Comparison of ENCODE assay signal across 13 cellular contexts in genomic region chr7:79504607-79505389, GRCh38. TPM values are rescaled to one million over a fixed set of nuclear protein-coding genes. Genes with fewer than 3 reads are reported as not detected.
DNase-seq lines count a peak whose midpoint lies in the region; ATAC-seq and TF ChIP-seq lines count a peak whose summit lies in the region.
"Had no signal": no experiment of that assay in that cellular context is flagged by ENCODE, and none has a peak within 500 bp of the region (broad histone marks: within the 10 kb centered on the region; RNA-seq: fewer than 3 reads in every experiment).

No MANE protein-coding gene starts in this region.

- H3K27me3 ChIP-seq in SK-N-SH (ENCODE audit: insufficient read depth), result no peaks in the 10 kb centered on the region
- H3K27me3 ChIP-seq: adrenal gland had no signal

- TF ChIP-seq RAD21 in SK-N-SH (IDR thresholded peaks at IDR 0.05; ENCODE audit: low read length), result no peak

- peak; percentile 41 for ATAC-seq in left ventricle myocardium superior
- ATAC-seq: T-cell had no signal

- peak; percentile 15 for DNase-seq in HCEC 1CT
- no peak for DNase-seq in SK-N-SH
- DNase-seq in left ventricle myocardium superior, result no peak
- peak; percentile 7 for DNase-seq in pons (ENCODE audit: low spot score)
- no peak for DNase-seq in immature natural killer cell
- DNase-seq in COLO668 (lab: John Stamatoyannopoulos, UW; ENCODE audit: unreplicated experiment), result no peak
- no peak for DNase-seq in AML-193 (lab: John Stamatoyannopoulos, UW)
- DNase-seq in activated CD8-positive, alpha-beta memory T cell treated with anti-CD3 and anti-CD28 coated beads, Interleukin-2, amount 50 U/mL, for 4 hours, result no peak
- DNase-seq: COR-L47, NCI-H524, T-cell had no signal

- H3K9ac ChIP-seq in SK-N-SH, result no peak overlapping the region

- no peaks in the 10 kb centered on the region for H3K36me3 Mint-ChIP-seq in immature natural killer cell
- H3K36me3 Mint-ChIP-seq: memory B cell, T-cell had no signal

- CTCF ChIA-PET in SK-N-SH (lab: Yijun Ruan, JAX), result no interaction called here

- H3K79me2 ChIP-seq in SK-N-SH (ENCODE audit: insufficient read depth), result no peaks in the 10 kb centered on the region

- H3K27ac ChIP-seq in SK-N-SH (ENCODE audit: low read depth in 2 of 2, low read length in 1 of 2), result no peak overlapping the region
- H3K27ac ChIP-seq: adrenal gland had no signal

- H3K4me3 ChIP-seq in SK-N-SH (ENCODE audit: low read depth in 2 of 2, low read length in 1 of 2), result no peak overlapping the region
- H3K4me3 ChIP-seq: adrenal gland had no signal

- H3K9me3 ChIP-seq in SK-N-SH, result no peaks in the 10 kb centered on the region
- H3K9me3 ChIP-seq: adrenal gland had no signal

- no peaks in the 10 kb centered on the region for H4K20me1 ChIP-seq in SK-N-SH (ENCODE audit: insufficient read depth)

- no peaks in the 10 kb centered on the region for H3K36me3 ChIP-seq in SK-N-SH (replicated peaks in 1 of 2; ENCODE audit: control insufficient read depth in 1 of 2, insufficient read depth in 2 of 2, low read length in 1 of 2)
- H3K36me3 ChIP-seq: adrenal gland had no signal

- H2AFZ ChIP-seq in SK-N-SH (ENCODE audit: low read depth), result peak overlapping the region; percentile 4; the same call in 1 of the 2 replicates

- no peak overlapping the region for H3K27ac Mint-ChIP-seq in immature natural killer cell
- H3K27ac Mint-ChIP-seq: memory B cell, T-cell had no signal

- H3K4me1 Mint-ChIP-seq in immature natural killer cell, result no peaks in the 10 kb centered on the region
- H3K4me1 Mint-ChIP-seq: memory B cell, T-cell had no signal

- H3K4me1 ChIP-seq in SK-N-SH (ENCODE audit: control insufficient read depth in 1 of 2, insufficient read depth in 2 of 2, low read depth in 1 of 2, low read length in 1 of 2), result no peaks in the 10 kb centered on the region; a peak in 1 of 4 replicates
- H3K4me1 ChIP-seq: adrenal gland had no signal

- POLR2A ChIA-PET in SK-N-SH (lab: Yijun Ruan, JAX), result no interaction called here

- H3K4me2 ChIP-seq in SK-N-SH, result no peak overlapping the region

- WGBS in SK-N-SH (ENCODE audit: low lambda C conversion rate), result 94% methylated on average over 9 of the region's 9 CpGs

- H3K9me3 Mint-ChIP-seq in immature natural killer cell, result peaks cover 4 to 20% (median 10%) of the 10 kb centered on the region in 6 donors

- no peaks in the 10 kb centered on the region for H3K9me2 ChIP-seq in SK-N-SH

- intact Hi-C loops in left ventricle myocardium superior (cut with micrococcal nuclease), result no loop called here

- H3K27me3 Mint-ChIP-seq in immature natural killer cell (ENCODE audit: low read depth in 3 of 3), result no peaks in the 10 kb centered on the region
- H3K27me3 Mint-ChIP-seq: memory B cell, T-cell had no signal

- 0 out of 2 replicates have a peak, but pooled peaks have one; percentile 10 for TF ChIP-seq CTCF in SK-N-SH (IDR thresholded peaks at IDR 0.05)

- TF ChIP-seq EP300 in SK-N-SH (IDR thresholded peaks at IDR 0.05; ENCODE audit: borderline replicate concordance in 1 of 2, low read depth in 1 of 2, low read length in 1 of 2), result no peak

- no peak overlapping the region for H3K4me3 Mint-ChIP-seq in immature natural killer cell
- H3K4me3 Mint-ChIP-seq: memory B cell, T-cell had no signal

- peaks cover 6% of the 10 kb centered on the region for H3F3A ChIP-seq in SK-N-SH (replicated peaks; ENCODE audit: insufficient read depth)

TF ChIP-seq in SK-N-SH, 30 proteins besides CTCF, POLR2A, EP300 and RAD21:
- no peak for TF ChIP-seq REST (IDR thresholded peaks at IDR 0.05; ENCODE audit: low read depth, low read length)
- TF ChIP-seq, protein P1, sequence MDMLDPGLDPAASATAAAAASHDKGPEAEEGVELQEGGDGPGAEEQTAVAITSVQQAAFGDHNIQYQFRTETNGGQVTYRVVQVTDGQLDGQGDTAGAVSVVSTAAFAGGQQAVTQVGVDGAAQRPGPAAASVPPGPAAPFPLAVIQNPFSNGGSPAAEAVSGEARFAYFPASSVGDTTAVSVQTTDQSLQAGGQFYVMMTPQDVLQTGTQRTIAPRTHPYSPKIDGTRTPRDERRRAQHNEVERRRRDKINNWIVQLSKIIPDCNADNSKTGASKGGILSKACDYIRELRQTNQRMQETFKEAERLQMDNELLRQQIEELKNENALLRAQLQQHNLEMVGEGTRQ (IDR thresholded peaks at IDR 0.05; ENCODE audit: borderline replicate concordance, low read depth, low read length), result no peak
- no peak for TF ChIP-seq FOSL2 (IDR thresholded peaks at IDR 0.05; ENCODE audit: borderline replicate concordance, low read depth)
- no peak for TF ChIP-seq FOXJ3 (CRISPR knock-in tag; IDR thresholded peaks at IDR 0.05)
- TF ChIP-seq NRF1 (IDR thresholded peaks at IDR 0.05; ENCODE audit: low read depth, low read length), result no peak
- no peak for TF ChIP-seq JUND (IDR thresholded peaks at IDR 0.05)
- no peak for TF ChIP-seq SIN3A (IDR thresholded peaks at IDR 0.05; ENCODE audit: borderline replicate concordance, low read depth, low read length)

RNA-seq across cellular contexts. Expression of gene MAGI2, which starts 51.3 kb away (rescaled TPM):
- polyA plus RNA-seq in SK-N-SH (2012; rRNA removed) (1.1 and 1.2 TPM in 2 replicates), immature natural killer cell (not detected)
- 1.5 TPM in 2 replicates for polyA plus RNA-seq in SK-N-SH (2012; cell fraction: cytosol; rRNA removed)
- 1.7 and 3.3 TPM in 2 replicates for polyA plus RNA-seq in SK-N-SH (2012; cell fraction: nucleus; rRNA removed)
- total RNA-seq in left ventricle myocardium superior, result 3.6 TPM

Comparison
In these comparisons a context has a peak if more than half of its experiments do, and no peak if none do; other contexts are left out.
1. DNase-seq: peak in HCEC 1CT (single experiment) and pons (single experiment); none in SK-N-SH (single experiment), left ventricle myocardium superior (single experiment), immature natural killer cell (0 of 3), COLO668 (single experiment), AML-193 (0 of 2) and activated CD8-positive, alpha-beta memory T cell treated with anti-CD3 and anti-CD28 coated beads, Interleukin-2, amount 50 U/mL, for 4 hours (single experiment).